In genomic region chr6:43990627-43991619, GRCh38 we compare ENCODE assay signal across 9 cellular contexts.
DNase-seq lines count a peak whose midpoint lies in the region; ATAC-seq and TF ChIP-seq lines count a peak whose summit lies in the region.
"Had no signal": no experiment of that assay in that cellular context is flagged by ENCODE, and none has a peak within 500 bp of the region (broad histone marks: within the 10 kb centered on the region; RNA-seq: fewer than 3 reads in every experiment).

No MANE protein-coding gene starts in this region.

- no peaks in the 10 kb centered on the region for H3K79me2 ChIP-seq in Karpas-422 (ENCODE audit: low read length)

- H3K27me3 ChIP-seq in esophagus muscularis mucosa (no peaks in the 10 kb centered on the region), Karpas-422 (ENCODE audit: low read length) (no peaks in the 10 kb centered on the region; the same call in 1 of the 2 replicates)

- no peak overlapping the region for H3K9ac ChIP-seq in Karpas-422 (ENCODE audit: low read length)

- no peak for ATAC-seq in GM21717 (IDR thresholded peaks at IDR 0.05; ENCODE audit: unreplicated experiment)

- TF ChIP-seq POLR2A in esophagus muscularis mucosa (IDR thresholded peaks at IDR 0.05; ENCODE audit: low read depth) = no peak

- peak overlapping the region; percentile 66 for H3K27ac Mint-ChIP-seq in neural crest cell (ENCODE audit: unreplicated experiment)

- H3K4me1 Mint-ChIP-seq in neural crest cell = peaks cover 12% of the 10 kb centered on the region

- WGBS in esophagus muscularis mucosa = 43% methylated on average over 18 of the region's 18 CpGs

- H3K9me3 ChIP-seq in esophagus muscularis mucosa (no peaks in the 10 kb centered on the region), Karpas-422 (ENCODE audit: low read length) (no peaks in the 10 kb centered on the region)

- H3K36me3 ChIP-seq in esophagus muscularis mucosa (no peaks in the 10 kb centered on the region), Karpas-422 (ENCODE audit: insufficient read depth, low read length) (no peaks in the 10 kb centered on the region)

- no peak overlapping the region for H3K4me3 ChIP-seq in esophagus muscularis mucosa
- H3K4me3 ChIP-seq in Karpas-422 (ENCODE audit: low read length) = no peak overlapping the region

- H3K27ac ChIP-seq in esophagus muscularis mucosa (replicated peaks in 1 of 4) = peak overlapping the region; percentile 33 to 68 (median 58)
- no peak overlapping the region for H3K27ac ChIP-seq in Karpas-422 (ENCODE audit: low read length)

- no peaks in the 10 kb centered on the region for H3K36me3 Mint-ChIP-seq in neural crest cell (ENCODE audit: low read depth)

- peak; percentile 49 for DNase-seq in COR-L47 (lab: John Stamatoyannopoulos, UW)
- DNase-seq in MV-4-11 (lab: John Stamatoyannopoulos, UW) = peak; percentile 76
- DNase-seq in esophagus muscularis mucosa (ENCODE audit: extremely low spot score) = no peak
- DNase-seq in neural crest cell (ENCODE audit: low read depth, low spot score) = no peak
- no peak for DNase-seq in Karpas-422
- DNase-seq in NOMO-1 (lab: John Stamatoyannopoulos, UW; ENCODE audit: unreplicated experiment in 2 of 2) = no peak
- no peak for DNase-seq in KG1 (lab: John Stamatoyannopoulos, UW)
- DNase-seq: stimulated activated CD4-positive, alpha-beta T cell treated with anti-CD3 and anti-CD28 coated beads, Interleukin-4, amount 100 ng/mL, for 24 hours had no signal

- no peaks in the 10 kb centered on the region for H4K20me1 ChIP-seq in Karpas-422 (ENCODE audit: insufficient read depth, low read depth, low read length)

- H3K9me3 Mint-ChIP-seq in neural crest cell = no peaks in the 10 kb centered on the region

- H2AFZ ChIP-seq in Karpas-422 (ENCODE audit: low read length) = no peak overlapping the region

- H3K9me2 ChIP-seq in Karpas-422 (replicated peaks; ENCODE audit: insufficient read depth, low read length) = no peaks in the 10 kb centered on the region

- no peaks in the 10 kb centered on the region for H3K27me3 Mint-ChIP-seq in neural crest cell (ENCODE audit: low read depth)

- H3K4me3 Mint-ChIP-seq in neural crest cell = no peak overlapping the region

- TF ChIP-seq CTCF in esophagus muscularis mucosa (IDR thresholded peaks at IDR 0.05) = no peak
- TF ChIP-seq CTCF in neural crest cell (conservative IDR thresholded peaks at IDR 0.05) = no peak

- no peak for TF ChIP-seq EP300 in esophagus muscularis mucosa (IDR thresholded peaks at IDR 0.05)

- intact Hi-C loops in esophagus muscularis mucosa (cut with DNase I) = no loop called here

- no peak overlapping the region for H3K4me2 ChIP-seq in Karpas-422 (ENCODE audit: low read depth, low read length, poor library complexity, severe bottlenecking)

- H3K4me1 ChIP-seq in esophagus muscularis mucosa = peaks cover 25 to 40% (median 32%) of the 10 kb centered on the region in 4 donors
- peaks cover 9% of the 10 kb centered on the region; the same call in 1 of the 2 replicates for H3K4me1 ChIP-seq in Karpas-422 (ENCODE audit: low read length)

Comparison
In these comparisons a context has a peak if more than half of its experiments do, and no peak if none do; other contexts are left out.
1. DNase-seq: peak in COR-L47 (single experiment) and MV-4-11 (single experiment); none in esophagus muscularis mucosa (single experiment), neural crest cell (single experiment), Karpas-422 (single experiment), NOMO-1 (0 of 2) and KG1 (single experiment).